In the genomic region with DNA sequence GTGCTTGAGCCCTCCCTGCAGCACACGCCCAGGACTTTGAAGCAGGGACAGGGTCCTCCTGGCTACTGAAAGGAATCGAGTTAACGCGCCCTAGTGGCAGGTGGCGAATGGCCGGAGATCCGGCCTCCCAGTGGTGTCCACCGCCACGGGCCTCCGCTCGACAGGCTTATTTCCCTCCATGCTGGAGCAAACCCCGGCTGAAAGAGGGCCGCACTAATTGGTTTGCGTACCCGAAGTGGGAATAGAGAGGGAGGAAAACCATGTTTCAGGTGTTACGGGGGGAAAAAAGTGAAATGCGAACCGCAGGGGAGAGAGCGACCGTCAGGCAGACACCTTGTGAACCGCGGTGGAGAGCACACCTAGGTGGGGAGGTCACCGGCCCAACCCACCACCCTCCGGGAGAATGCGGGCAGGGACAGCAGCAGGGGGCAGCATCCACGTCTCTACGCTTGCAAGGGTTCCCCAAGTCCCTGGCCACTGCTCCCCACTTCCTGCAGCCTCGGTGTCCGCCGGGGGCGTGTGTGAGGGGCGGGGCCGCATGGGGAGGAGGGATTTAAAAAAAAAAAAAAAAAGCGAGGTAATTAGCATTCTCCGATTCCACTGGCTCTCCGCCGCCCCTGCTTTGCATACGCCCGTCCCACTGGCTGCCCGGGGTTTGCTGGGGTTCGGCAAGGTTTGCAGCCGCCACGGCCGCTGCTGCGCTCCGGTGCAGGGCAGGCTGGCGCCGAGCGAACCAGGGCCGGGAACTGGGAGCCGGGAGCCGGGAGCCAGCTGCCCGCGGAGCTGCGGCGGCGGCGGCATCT, we compare ENCODE assay signal across 8 cellular contexts.
A peak's percentile ranks its signal among the peaks of the same experiment; 100 is the strongest.
DNase-seq lines count a peak whose midpoint lies in the region; TF ChIP-seq lines count a peak whose summit lies in the region.

No MANE protein-coding gene starts in this region.

- no peaks in the 10 kb centered on the region for H3K9me3 ChIP-seq in right atrium auricular region

- peaks cover 39% of the 10 kb centered on the region for H3K27me3 Mint-ChIP-seq in T-helper 2 cell treated with Interferon-gamma antibody and Interleukin-4, amounts not matched to agents 5 μg/mL and 100 μg/mL, for 36 hours (ENCODE audit: low read depth)

- H3K36me3 Mint-ChIP-seq in T-helper 2 cell treated with Interferon-gamma antibody and Interleukin-4, amounts not matched to agents 5 μg/mL and 100 μg/mL, for 36 hours (ENCODE audit: low read depth): peaks cover 8% of the 10 kb centered on the region

- no peak for TF ChIP-seq CTCF in right atrium auricular region (IDR thresholded peaks at IDR 0.05)

- peaks cover 31% of the 10 kb centered on the region for H3K4me1 Mint-ChIP-seq in T-helper 2 cell treated with Interferon-gamma antibody and Interleukin-4, amounts not matched to agents 5 μg/mL and 100 μg/mL, for 36 hours (ENCODE audit: low read depth)

- DNase-seq in ELR (ENCODE audit: low read depth) (peak; percentile 96), MV-4-11 (lab: John Stamatoyannopoulos, UW) (peak; percentile 75), amniotic stem cell (lab: John Stamatoyannopoulos, UW) (peak; percentile 88), right atrium auricular region (ENCODE audit: low spot score) (peak; percentile 63), SHP77 treated with DMSO at 0.1 percent for 48 hours (lab: John Stamatoyannopoulos, UW) (no peak)
- DNase-seq in T-helper 2 cell treated with Interferon-gamma antibody and Interleukin-4, amounts not matched to agents 5 μg/mL and 100 μg/mL, for 36 hours (ENCODE audit: low spot score): peak; percentile 88

- H3K27ac Mint-ChIP-seq in T-helper 2 cell treated with Interferon-gamma antibody and Interleukin-4, amounts not matched to agents 5 μg/mL and 100 μg/mL, for 36 hours: peak overlapping the region; percentile 10

- no peaks in the 10 kb centered on the region for H3K36me3 ChIP-seq in right atrium auricular region
- H3K36me3 ChIP-seq in rectal smooth muscle tissue (ENCODE audit: control insufficient read depth, insufficient read depth, low read length): no peaks in the 10 kb centered on the region
- H3K36me3 ChIP-seq in urinary bladder (ENCODE audit: insufficient read depth): no peaks in the 10 kb centered on the region

- H3K4me3 Mint-ChIP-seq in T-helper 2 cell treated with Interferon-gamma antibody and Interleukin-4, amounts not matched to agents 5 μg/mL and 100 μg/mL, for 36 hours: peak overlapping the region; percentile 90

- H3K27me3 ChIP-seq in right atrium auricular region (no peaks in the 10 kb centered on the region), rectal smooth muscle tissue (ENCODE audit: control insufficient read depth, insufficient read depth, low read length) (peaks cover 10% of the 10 kb centered on the region)

- H3K4me1 ChIP-seq in right atrium auricular region: peaks cover 0 to 30% of the 10 kb centered on the region in 2 donors
- no peaks in the 10 kb centered on the region for H3K4me1 ChIP-seq in rectal smooth muscle tissue (ENCODE audit: control insufficient read depth, insufficient read depth, low read length)
- H3K4me1 ChIP-seq in urinary bladder (ENCODE audit: insufficient read depth): no peaks in the 10 kb centered on the region

- no peak overlapping the region for H3K9ac ChIP-seq in rectal smooth muscle tissue (ENCODE audit: low read length)

- no peaks in the 10 kb centered on the region for H3K9me3 Mint-ChIP-seq in T-helper 2 cell treated with Interferon-gamma antibody and Interleukin-4, amounts not matched to agents 5 μg/mL and 100 μg/mL, for 36 hours

- WGBS in urinary bladder: 3% methylated on average over 58 of the region's 58 CpGs

- H3K27ac ChIP-seq in right atrium auricular region (no peak overlapping the region), rectal smooth muscle tissue (ENCODE audit: low read depth, low read length) (no peak overlapping the region), urinary bladder (ENCODE audit: low read depth) (no peak overlapping the region)

- peak overlapping the region; percentile 27 to 51 for H3K4me3 ChIP-seq in right atrium auricular region
- H3K4me3 ChIP-seq in rectal smooth muscle tissue (ENCODE audit: low read length): peak overlapping the region; percentile 70
- H3K4me3 ChIP-seq in urinary bladder (ENCODE audit: low read depth, low read length): peak overlapping the region; percentile 40
